In the genomic region with DNA sequence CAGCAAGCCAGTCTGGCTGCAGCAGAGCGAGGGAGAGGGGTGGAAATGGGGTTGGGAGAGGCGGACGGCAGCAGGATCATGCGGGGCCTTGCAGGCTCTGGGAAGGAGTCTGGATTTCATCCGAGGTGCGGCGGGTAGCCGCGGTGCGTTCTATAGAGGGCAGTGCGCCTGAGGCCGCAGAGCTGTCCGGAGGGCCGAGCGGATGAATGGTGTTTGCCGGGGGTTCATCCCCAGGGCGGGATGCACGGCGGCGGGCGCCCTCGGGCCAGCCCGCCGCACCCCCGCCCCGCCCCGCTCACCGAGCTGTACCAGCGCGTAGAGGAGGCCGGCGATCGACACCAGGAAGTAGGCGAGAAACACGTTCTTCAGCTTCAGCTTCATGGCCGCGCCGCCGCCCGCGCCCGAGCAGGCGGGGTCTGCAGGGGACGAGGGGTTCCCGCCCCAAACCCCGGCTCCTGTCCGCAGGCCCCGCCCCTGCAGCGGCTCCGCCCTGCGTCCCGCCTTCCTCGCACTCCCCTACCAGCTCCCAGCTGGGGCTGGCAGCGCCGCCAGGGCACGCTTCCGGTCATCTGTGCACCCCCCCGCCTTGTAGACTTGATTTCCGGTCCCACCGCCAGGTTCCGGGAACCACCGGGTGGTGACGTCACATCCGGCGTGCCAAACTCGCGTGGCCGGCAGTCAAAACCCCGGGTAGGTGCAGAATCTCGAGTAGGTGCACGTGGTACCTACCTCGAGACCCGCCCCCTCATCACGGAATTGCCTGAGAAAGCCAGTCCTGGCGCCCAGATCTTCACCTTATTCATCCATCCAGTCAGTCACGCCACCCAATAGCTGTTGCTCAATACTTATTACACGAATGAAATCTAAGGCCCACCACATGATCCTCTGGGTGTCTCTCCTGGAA, we compare ENCODE assay signal across 8 cellular contexts. TPM values are rescaled to one million over a fixed set of nuclear protein-coding genes. Genes with fewer than 3 reads are reported as not detected.
DNase-seq lines count a peak whose midpoint lies in the region; TF ChIP-seq lines count a peak whose summit lies in the region.

TSS of gene B3GAT3 (minus strand) at position 420 of the 904 bp plus-strand sequence. CDS start at position 381, 39 bp downstream.

- peaks cover 21% of the 10 kb centered on the region for H3K4me1 Mint-ChIP-seq in nephron
- peaks cover 32% of the 10 kb centered on the region for H3K4me1 Mint-ChIP-seq in stimulated activated naive CD8-positive, alpha-beta T cell treated with anti-CD3 and anti-CD28 coated beads, Interleukin-15, Interleukin-2, amounts not matched to agents 100 ng/mL and 50 ng/mL, for 24 hours (ENCODE audit: low read depth)

- peaks cover 25% of the 10 kb centered on the region for H3K36me3 Mint-ChIP-seq in nephron (ENCODE audit: low read depth)
- peaks cover 50% of the 10 kb centered on the region for H3K36me3 Mint-ChIP-seq in stimulated activated naive CD8-positive, alpha-beta T cell treated with anti-CD3 and anti-CD28 coated beads, Interleukin-15, Interleukin-2, amounts not matched to agents 100 ng/mL and 50 ng/mL, for 24 hours (ENCODE audit: low read depth)

- peak within 1 kb of the TSS; percentile 94 to 96 (median 96) for H3K27ac Mint-ChIP-seq in nephron
- H3K27ac Mint-ChIP-seq in stimulated activated naive CD8-positive, alpha-beta T cell treated with anti-CD3 and anti-CD28 coated beads, Interleukin-15, Interleukin-2, amounts not matched to agents 100 ng/mL and 50 ng/mL, for 24 hours: peak within 1 kb of the TSS; percentile 93

- no peaks in the 10 kb centered on the region for H3K27me3 ChIP-seq in H7 (ENCODE audit: control insufficient read depth, insufficient read depth, low read length)

- H3K27me3 Mint-ChIP-seq in nephron (ENCODE audit: low read depth): no peaks in the 10 kb centered on the region
- H3K27me3 Mint-ChIP-seq in stimulated activated naive CD8-positive, alpha-beta T cell treated with anti-CD3 and anti-CD28 coated beads, Interleukin-15, Interleukin-2, amounts not matched to agents 100 ng/mL and 50 ng/mL, for 24 hours: no peaks in the 10 kb centered on the region

- no peaks in the 10 kb centered on the region for H3K9me3 Mint-ChIP-seq in nephron
- H3K9me3 Mint-ChIP-seq in stimulated activated naive CD8-positive, alpha-beta T cell treated with anti-CD3 and anti-CD28 coated beads, Interleukin-15, Interleukin-2, amounts not matched to agents 100 ng/mL and 50 ng/mL, for 24 hours: no peaks in the 10 kb centered on the region

- DNase-seq in ELF-1 (ENCODE audit: low read depth, low spot score) (peak; percentile 99), H7 (peak; percentile 100), M059J (ENCODE audit: low read depth) (peak; percentile 98), SHP77 (lab: John Stamatoyannopoulos, UW) (peak; percentile 96 to 98), fibroblast of the aortic adventitia (ENCODE audit: low read depth) (peak; percentile 98)
- peak; percentile 94 for DNase-seq in activated effector memory CD4-positive, alpha-beta T cell treated with Interleukin-2 at 50 U/mL for 16 hours

- H3K4me3 ChIP-seq in H7 (ENCODE audit: insufficient read depth, low read depth, low read length) (peak within 1 kb of the TSS; percentile 77), fibroblast of the aortic adventitia (ENCODE audit: low read depth, low read length) (peak within 1 kb of the TSS; percentile 94)

- peaks cover 18% of the 10 kb centered on the region for H3K36me3 ChIP-seq in H7 (replicated peaks; ENCODE audit: control insufficient read depth, insufficient read depth, low read length)

- TF ChIP-seq CTCF in fibroblast of the aortic adventitia (IDR thresholded peaks at IDR 0.05; ENCODE audit: insufficient read depth, low read length): no peak
- no peak for TF ChIP-seq CTCF in nephron (IDR thresholded peaks at IDR 0.05; ENCODE audit: unreplicated experiment in 3 of 3)

- H3K4me3 Mint-ChIP-seq in nephron: peak within 1 kb of the TSS; percentile 91 to 98 (median 96)
- peak within 1 kb of the TSS; percentile 93 for H3K4me3 Mint-ChIP-seq in stimulated activated naive CD8-positive, alpha-beta T cell treated with anti-CD3 and anti-CD28 coated beads, Interleukin-15, Interleukin-2, amounts not matched to agents 100 ng/mL and 50 ng/mL, for 24 hours

RNA-seq across cellular contexts. Expression of gene B3GAT3, which starts in this region (rescaled TPM):
- total RNA-seq in H7 (2014; rRNA removed; shearing (Covaris generic)): 49.9 and 58.3 TPM in 2 replicates
- total RNA-seq in M059J (2014; rRNA removed; shearing (Covaris generic)): 16.6 and 44.9 TPM in 2 replicates
- 14.1 and 18.7 TPM in 2 replicates for total RNA-seq in fibroblast of the aortic adventitia (ENCODE audit: low replicate concordance)

Comparison
In these comparisons a context has a peak if more than half of its experiments do, and no peak if none do; other contexts are left out.
1. Peak in every context shown above with its lines: DNase-seq and H3K4me3 ChIP-seq.